Comparison of ENCODE assay signal across 20 cellular contexts in genomic region chr20:58706975-58707681, GRCh38. TPM values are rescaled to one million over a fixed set of nuclear protein-coding genes. Genes with fewer than 3 reads are reported as not detected.
DNase-seq lines count a peak whose midpoint lies in the region; ATAC-seq and TF ChIP-seq lines count a peak whose summit lies in the region.
"Had no signal": no experiment of that assay in that cellular context is flagged by ENCODE, and none has a peak within 500 bp of the region (broad histone marks: within the 10 kb centered on the region; RNA-seq: fewer than 3 reads in every experiment).

No MANE protein-coding gene starts in this region.

- H3K36me3 Mint-ChIP-seq in endodermal cell (ENCODE audit: low read depth) (peaks cover 50% of the 10 kb centered on the region), mesothelial cell of epicardium (peaks cover 35% of the 10 kb centered on the region), type B pancreatic cell (peaks cover 29% of the 10 kb centered on the region)

- H3K27ac Mint-ChIP-seq in endodermal cell (no peak overlapping the region), mesothelial cell of epicardium (no peak overlapping the region), type B pancreatic cell (no peak overlapping the region)
- H3K27ac Mint-ChIP-seq: activated naive CD8-positive, alpha-beta T cell; CD8-positive, alpha-beta memory T cell; nephron; T-helper 2 cell treated with Interferon-gamma antibody and Interleukin-4, amounts not matched to agents 5 μg/mL and 100 μg/mL, for 36 hours had no signal

- H3K9me3 ChIP-seq in heart right ventricle (no peaks in the 10 kb centered on the region), endodermal cell (ENCODE audit: control insufficient read depth, low read length) (peaks cover 4% of the 10 kb centered on the region), stomach (no peaks in the 10 kb centered on the region)

- no peak for TF ChIP-seq POLR2A in stomach (IDR thresholded peaks at IDR 0.05)

- 94 to 97% methylated on average over 22 to 23 of the region's 23 CpGs for WGBS in heart right ventricle, 2 donors
- WGBS in endodermal cell (ENCODE audit: insufficient coverage in 1 of 2, insufficient read length in 1 of 2), 2 experiments: 94 to 95% methylated on average over 13 to 23 of the region's 23 CpGs
- WGBS in stomach, 5 donors: 92 to 99% (median 95%) methylated on average over 16 to 23 of the region's 23 CpGs

- ATAC-seq in Right ventricle myocardium inferior: no peak
- no peak for ATAC-seq in heart right ventricle
- ATAC-seq in GM21786 (IDR thresholded peaks at IDR 0.05; ENCODE audit: unreplicated experiment): no peak
- ATAC-seq: foreskin keratinocyte, K562 had no signal

- intact Hi-C loops in Right ventricle myocardium inferior (cut with DNase I) (no loop called here), heart right ventricle (cut with DNase I) (no loop called here), stomach (cut with DNase I; ENCODE audit: low total_unique reads) (no loop called here)

- H3K9ac ChIP-seq in endodermal cell (ENCODE audit: extremely low read depth, low read length, poor library complexity, severe bottlenecking): no peak overlapping the region

- peaks cover 14% of the 10 kb centered on the region for H3K9me3 Mint-ChIP-seq in endodermal cell
- peaks cover 4% of the 10 kb centered on the region for H3K9me3 Mint-ChIP-seq in mesothelial cell of epicardium
- H3K9me3 Mint-ChIP-seq in type B pancreatic cell: no peaks in the 10 kb centered on the region
- H3K9me3 Mint-ChIP-seq: CD8-positive, alpha-beta memory T cell; T-helper 2 cell treated with Interferon-gamma antibody and Interleukin-4, amounts not matched to agents 5 μg/mL and 100 μg/mL, for 36 hours had no signal

- no peaks in the 10 kb centered on the region for H3K27me3 Mint-ChIP-seq in endodermal cell (ENCODE audit: insufficient read depth)
- no peaks in the 10 kb centered on the region for H3K27me3 Mint-ChIP-seq in mesothelial cell of epicardium (ENCODE audit: low read depth)
- no peaks in the 10 kb centered on the region for H3K27me3 Mint-ChIP-seq in type B pancreatic cell
- H3K27me3 Mint-ChIP-seq: activated naive CD8-positive, alpha-beta T cell; brain had no signal

- DNase-seq in Right ventricle myocardium inferior (ENCODE audit: missing footprints) (peak; percentile 43), heart right ventricle (no peak), endodermal cell (peak; percentile 38), mesothelial cell of epicardium (ENCODE audit: low spot score in 2 of 2, unreplicated experiment in 2 of 2) (peak; percentile 11 to 19), type B pancreatic cell (ENCODE audit: extremely low spot score, unreplicated experiment) (peak; percentile 62), stomach (no peak)
- no peak for DNase-seq in stimulated activated CD4-positive, alpha-beta T cell treated with anti-CD3 and anti-CD28 coated beads, Interleukin-12 subunit alpha, Interleukin-12 subunit beta, amount 100 ng/mL, for 4 hours
- DNase-seq: CD8-positive, alpha-beta memory T cell; cortex of kidney; DMS79 treated with DMSO at 0.1 percent for 48 hours; foreskin keratinocyte; hippocampal formation; NCI-H146; NCI-H82 had no signal

- H3K36me3 ChIP-seq in heart right ventricle: peaks cover 0 to 77% (median 16%) of the 10 kb centered on the region in 9 donors
- peaks cover 36% of the 10 kb centered on the region for H3K36me3 ChIP-seq in endodermal cell (ENCODE audit: control insufficient read depth, insufficient read depth, low read length)
- H3K36me3 ChIP-seq in stomach: peaks cover 23 to 78% (median 72%) of the 10 kb centered on the region in 4 donors

- no peak overlapping the region for H3K4me3 ChIP-seq in heart right ventricle
- no peak overlapping the region for H3K4me3 ChIP-seq in endodermal cell (ENCODE audit: low read length)
- no peak overlapping the region for H3K4me3 ChIP-seq in stomach
- H3K4me3 ChIP-seq: K562 had no signal

- H3K27me3 ChIP-seq in heart right ventricle (no peaks in the 10 kb centered on the region), endodermal cell (ENCODE audit: control insufficient read depth, insufficient read depth, low read length, poor library complexity, severe bottlenecking) (no peaks in the 10 kb centered on the region), stomach (no peaks in the 10 kb centered on the region)
- H3K27me3 ChIP-seq: foreskin keratinocyte had no signal

- H3K4me1 ChIP-seq in heart right ventricle: no peaks in the 10 kb centered on the region
- H3K4me1 ChIP-seq in endodermal cell (ENCODE audit: control insufficient read depth, insufficient read depth, low read length): no peaks in the 10 kb centered on the region
- no peaks in the 10 kb centered on the region for H3K4me1 ChIP-seq in stomach
- H3K4me1 ChIP-seq: foreskin keratinocyte had no signal

- H3K4me3 Mint-ChIP-seq in endodermal cell (no peak overlapping the region), mesothelial cell of epicardium (no peak overlapping the region), type B pancreatic cell (no peak overlapping the region)
- H3K4me3 Mint-ChIP-seq: activated naive CD8-positive, alpha-beta T cell; brain; CD8-positive, alpha-beta memory T cell; nephron; T-helper 2 cell treated with Interferon-gamma antibody and Interleukin-4, amounts not matched to agents 5 μg/mL and 100 μg/mL, for 36 hours had no signal

- no peak for TF ChIP-seq CTCF in heart right ventricle (IDR thresholded peaks at IDR 0.05)
- TF ChIP-seq CTCF in endodermal cell (conservative IDR thresholded peaks at IDR 0.05): no peak
- no peak for TF ChIP-seq CTCF in mesothelial cell of epicardium (IDR thresholded peaks at IDR 0.05; ENCODE audit: unreplicated experiment)
- TF ChIP-seq CTCF in type B pancreatic cell (conservative IDR thresholded peaks at IDR 0.05): no peak
- TF ChIP-seq CTCF in stomach (IDR thresholded peaks at IDR 0.05): no peak

- H3K27ac ChIP-seq in heart right ventricle (no peak overlapping the region), endodermal cell (ENCODE audit: low read depth, low read length) (no peak overlapping the region), stomach (no peak overlapping the region)
- H3K27ac ChIP-seq: foreskin keratinocyte had no signal

- H3K4me1 Mint-ChIP-seq in endodermal cell (no peaks in the 10 kb centered on the region), mesothelial cell of epicardium (no peaks in the 10 kb centered on the region), type B pancreatic cell (ENCODE audit: unreplicated experiment) (no peaks in the 10 kb centered on the region)
- H3K4me1 Mint-ChIP-seq: CD8-positive, alpha-beta memory T cell had no signal

- no peak for TF ChIP-seq EP300 in stomach (IDR thresholded peaks at IDR 0.05)

RNA-seq across cellular contexts. Expression of gene NPEPL1, which starts 14.5 kb away (rescaled TPM):
- total RNA-seq in Right ventricle myocardium inferior: 23.3 TPM
- total RNA-seq in heart right ventricle: 10 to 100 TPM; 23.1 to 35.9 (median 29.9) TPM
- polyA plus RNA-seq in heart right ventricle: 10 to 100 TPM; 16.7 to 46.7 TPM
- total RNA-seq in endodermal cell: 10 to 100 TPM; 52.9 to 72.8 TPM
- polyA plus RNA-seq in endodermal cell (2013, experiment 1 of 2): 24.1 TPM
- 22.4 TPM for polyA plus RNA-seq in endodermal cell (2013, experiment 2 of 2)
- total RNA-seq in mesothelial cell of epicardium: 65.8 to 71.5 TPM (median 69.6 TPM) in 3 replicates
- total RNA-seq in type B pancreatic cell (ENCODE audit: low replicate concordance): 21.1 and 25.0 TPM in 2 replicates
- total RNA-seq in stomach: 100 to 1,000 TPM in 2 of 5 donors, 10 to 100 TPM in 3; 29.7 to 134 (median 60.7) TPM
- polyA plus RNA-seq in stomach: 10 to 100 TPM; 15.3 to 36.2 (median 27.8) TPM

RNA-seq across cellular contexts. Expression of gene STX16, which starts 56.0 kb away (rescaled TPM):
- 23.8 TPM for total RNA-seq in Right ventricle myocardium inferior
- total RNA-seq in heart right ventricle: 10 to 100 TPM; 25.3 to 33.9 (median 27.0) TPM
- 10 to 100 TPM; 17.1 to 57.6 TPM for polyA plus RNA-seq in heart right ventricle
- total RNA-seq in endodermal cell: 100 to 1,000 TPM in 1 of 2 donors, 10 to 100 TPM in 1; 91.6 to 114 TPM
- polyA plus RNA-seq in endodermal cell (2013, experiment 1 of 2): 60.9 TPM
- 62.3 TPM for polyA plus RNA-seq in endodermal cell (2013, experiment 2 of 2)
- total RNA-seq in mesothelial cell of epicardium: 85.9 to 87.5 TPM (median 86.1 TPM) in 3 replicates
- total RNA-seq in type B pancreatic cell (ENCODE audit: low replicate concordance): 60.4 and 62.8 TPM in 2 replicates
- 100 to 1,000 TPM in 2 of 5 donors, 10 to 100 TPM in 3; 30.4 to 179 (median 79.0) TPM for total RNA-seq in stomach
- 10 to 100 TPM; 12.8 to 38.0 (median 14.8) TPM for polyA plus RNA-seq in stomach

Comparison
In these comparisons a context has a peak if more than half of its experiments do, and no peak if none do; other contexts are left out.
1. DNase-seq: peak in Right ventricle myocardium inferior (single experiment), endodermal cell (single experiment), mesothelial cell of epicardium (2 of 2) and type B pancreatic cell (single experiment); none in heart right ventricle (0 of 2), stimulated activated CD4-positive, alpha-beta T cell treated with anti-CD3 and anti-CD28 coated beads, Interleukin-12 subunit alpha, Interleukin-12 subunit beta, amount 100 ng/mL, for 4 hours (single experiment) and stomach (single experiment).